ENCODE assay signal across 22 cellular contexts in the genomic region with DNA sequence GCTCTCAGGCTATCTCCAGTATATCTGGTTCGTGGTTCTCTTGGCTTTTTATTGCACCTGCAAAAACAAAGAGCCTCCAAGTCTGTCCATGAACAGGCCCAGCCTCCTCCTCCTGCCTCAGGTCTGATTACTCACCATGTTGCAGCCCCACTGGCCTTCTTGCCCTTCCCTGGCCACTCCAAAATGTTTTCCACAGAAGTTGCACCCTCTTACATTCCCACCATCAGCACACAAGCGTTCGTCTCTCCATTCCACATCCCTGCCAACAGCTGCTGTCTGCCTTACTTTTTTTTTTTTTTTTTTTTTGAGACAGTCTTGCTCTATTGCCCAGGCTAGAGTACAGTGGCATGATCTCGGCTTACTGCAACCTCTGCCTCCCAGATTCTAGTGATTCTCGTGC.
A peak's percentile ranks its signal among the peaks of the same experiment; 100 is the strongest.
DNase-seq lines count a peak whose midpoint lies in the region; ATAC-seq, FAIRE-seq and TF ChIP-seq lines count a peak whose summit lies in the region.
"Had no signal": no experiment of that assay in that cellular context is flagged by ENCODE, and none has a peak within 500 bp of the region (broad histone marks: within the 10 kb centered on the region; RNA-seq: fewer than 3 reads in every experiment).

No MANE protein-coding gene starts in this region.

- no peak overlapping the region for H3K4me3 ChIP-seq in small intestine (ENCODE audit: low read depth in 1 of 2, low read length in 2 of 2)
- H3K4me3 ChIP-seq: GM23248, PC-9 had no signal

- no peaks in the 10 kb centered on the region for H3K27me3 Mint-ChIP-seq in stimulated activated naive CD8-positive, alpha-beta T cell treated with anti-CD3 and anti-CD28 coated beads, Interleukin-15, amount 100 ng/mL, for 72 hours
- H3K27me3 Mint-ChIP-seq in WTC11 (ENCODE audit: low read depth) = no peaks in the 10 kb centered on the region
- no peaks in the 10 kb centered on the region for H3K27me3 Mint-ChIP-seq in stimulated activated memory B cell treated with anti-CD40 and anti-IgM and Interleukin-4, amounts not matched to agents 10 μg/mL and 1 μg/mL and 100 μg/mL, for 72 hours
- H3K27me3 Mint-ChIP-seq: CD4-positive, CD25-positive, alpha-beta regulatory T cell had no signal

- no peak for FAIRE-seq in small intestine (lab: Jason Lieb, UNC)
- FAIRE-seq: HepG2 had no signal

- no peaks in the 10 kb centered on the region for H3K9me3 Mint-ChIP-seq in stimulated activated naive CD8-positive, alpha-beta T cell treated with anti-CD3 and anti-CD28 coated beads, Interleukin-15, amount 100 ng/mL, for 72 hours
- H3K9me3 Mint-ChIP-seq in WTC11 = no peaks in the 10 kb centered on the region
- no peaks in the 10 kb centered on the region for H3K9me3 Mint-ChIP-seq in stimulated activated memory B cell treated with anti-CD40 and anti-IgM and Interleukin-4, amounts not matched to agents 10 μg/mL and 1 μg/mL and 100 μg/mL, for 72 hours
- H3K9me3 Mint-ChIP-seq: CD4-positive, CD25-positive, alpha-beta regulatory T cell; H9 had no signal

- ATAC-seq in stimulated activated naive CD8-positive, alpha-beta T cell treated with anti-CD3 and anti-CD28 coated beads, Interleukin-15, amount 100 ng/mL, for 72 hours = peak; percentile 43
- no peak for ATAC-seq in stimulated activated naive CD8-positive, alpha-beta T cell treated with anti-CD3 and anti-CD28 coated beads, Interleukin-15, Interleukin-2, amounts not matched to agents 100 U/mL and 50 U/mL, for 24 hours
- ATAC-seq in WTC11 (no peak), left lobe of liver (peak; percentile 10), GM19035 (IDR thresholded peaks at IDR 0.05; ENCODE audit: unreplicated experiment) (no peak)
- ATAC-seq in stimulated activated memory B cell treated with anti-CD40 and anti-IgM and Interleukin-4, amounts not matched to agents 10 μg/mL and 1 μg/mL and 100 μg/mL, for 72 hours = no peak
- ATAC-seq: HepG2 had no signal

- TF ChIP-seq CTCF in WTC11 (IDR thresholded peaks at IDR 0.05) = no peak

- no peak for DNase-seq in stimulated activated naive CD8-positive, alpha-beta T cell treated with anti-CD3 and anti-CD28 coated beads, Interleukin-15, amount 100 ng/mL, for 72 hours
- DNase-seq in stimulated activated naive CD8-positive, alpha-beta T cell treated with anti-CD3 and anti-CD28 coated beads, Interleukin-15, Interleukin-2, amounts not matched to agents 100 U/mL and 50 U/mL, for 24 hours = no peak
- DNase-seq in WTC11 (ENCODE audit: low spot score) (no peak), left lobe of liver (ENCODE audit: low spot score) (no peak), erythroblast (lab: John Stamatoyannopoulos, UW) (no peak), small intestine (no peak)
- DNase-seq: CD4-positive, CD25-positive, alpha-beta regulatory T cell; GM23248; H9; KBM-7; NCI-H1092 treated with DMSO at 0.1 percent for 48 hours; NCI-H1436 treated with DMSO at 0.1 percent for 48 hours; NCI-H2029; NCI-H226; NCI-H510A treated with DMSO at 0.1 percent for 48 hours; NCI-H748 treated with DMSO at 0.1 percent for 48 hours; PC-9; SIG-M5 had no signal

- no peaks in the 10 kb centered on the region for H3K9me3 ChIP-seq in small intestine (ENCODE audit: control insufficient read depth, low read depth)

- peaks cover 11% of the 10 kb centered on the region for H3K36me3 Mint-ChIP-seq in WTC11
- H3K36me3 Mint-ChIP-seq in stimulated activated memory B cell treated with anti-CD40 and anti-IgM and Interleukin-4, amounts not matched to agents 10 μg/mL and 1 μg/mL and 100 μg/mL, for 72 hours = peaks cover 54% of the 10 kb centered on the region

- POLR2A ChIA-PET in WTC11 (lab: Charles Lee) = interaction anchor here (0.6 kb wide), 1 partner anchor 47 kb away, joined by 4 read pairs; no protein-coding TSS in a partner anchor

- H3K4me1 ChIP-seq in small intestine (ENCODE audit: control insufficient read depth in 2 of 2, insufficient read depth in 1 of 2, low read depth in 1 of 2, low read length in 1 of 2) = no peaks in the 10 kb centered on the region

- CTCF ChIA-PET in WTC11 (lab: Charles Lee) = interaction anchor here (0.6 kb wide), 1 partner anchor 1629 kb away, joined by 4 read pairs; no protein-coding TSS in a partner anchor

- H3K4me1 Mint-ChIP-seq in stimulated activated naive CD8-positive, alpha-beta T cell treated with anti-CD3 and anti-CD28 coated beads, Interleukin-15, amount 100 ng/mL, for 72 hours = no peaks in the 10 kb centered on the region
- no peaks in the 10 kb centered on the region for H3K4me1 Mint-ChIP-seq in WTC11
- no peaks in the 10 kb centered on the region for H3K4me1 Mint-ChIP-seq in stimulated activated memory B cell treated with anti-CD40 and anti-IgM and Interleukin-4, amounts not matched to agents 10 μg/mL and 1 μg/mL and 100 μg/mL, for 72 hours
- H3K4me1 Mint-ChIP-seq: CD4-positive, CD25-positive, alpha-beta regulatory T cell; H9 had no signal

- no peaks in the 10 kb centered on the region for H3K27me3 ChIP-seq in small intestine (ENCODE audit: control insufficient read depth in 2 of 2, insufficient read depth in 2 of 2, low read length in 2 of 2)

- peak overlapping the region in 1 of 2 donors; percentile 84 for H3K27ac Mint-ChIP-seq in stimulated activated naive CD8-positive, alpha-beta T cell treated with anti-CD3 and anti-CD28 coated beads, Interleukin-15, amount 100 ng/mL, for 72 hours
- H3K27ac Mint-ChIP-seq in WTC11 = peak overlapping the region; percentile 1; the same call in 1 of the 2 replicates
- peak overlapping the region; percentile 7 for H3K27ac Mint-ChIP-seq in stimulated activated memory B cell treated with anti-CD40 and anti-IgM and Interleukin-4, amounts not matched to agents 10 μg/mL and 1 μg/mL and 100 μg/mL, for 72 hours

- H3K36me3 ChIP-seq in small intestine (ENCODE audit: control insufficient read depth in 2 of 2, insufficient read depth in 2 of 2, low read length in 2 of 2) = peaks cover 0 to 2% of the 10 kb centered on the region in 2 donors

- H3K4me3 Mint-ChIP-seq in stimulated activated naive CD8-positive, alpha-beta T cell treated with anti-CD3 and anti-CD28 coated beads, Interleukin-15, amount 100 ng/mL, for 72 hours = no peak overlapping the region
- no peak overlapping the region for H3K4me3 Mint-ChIP-seq in WTC11
- H3K4me3 Mint-ChIP-seq in stimulated activated memory B cell treated with anti-CD40 and anti-IgM and Interleukin-4, amounts not matched to agents 10 μg/mL and 1 μg/mL and 100 μg/mL, for 72 hours = no peak overlapping the region
- H3K4me3 Mint-ChIP-seq: CD4-positive, CD25-positive, alpha-beta regulatory T cell; H9 had no signal

- no peak for TF ChIP-seq POLR2A in erythroblast (IDR thresholded peaks at IDR 0.05; ENCODE audit: low read length)

- 81 to 83% (median 82%) methylated on average over 5 of the region's 5 CpGs for WGBS in small intestine, 3 donors

- H3K27ac ChIP-seq in small intestine (ENCODE audit: low read depth in 1 of 2, low read length in 1 of 2) = no peak overlapping the region
- H3K27ac ChIP-seq: GM23248, HL-60, PC-9 had no signal

TF ChIP-seq in WTC11, 78 proteins besides CTCF, POLR2A, EP300 and RAD21 (continues in another document):
- TF ChIP-seq, protein P1, sequence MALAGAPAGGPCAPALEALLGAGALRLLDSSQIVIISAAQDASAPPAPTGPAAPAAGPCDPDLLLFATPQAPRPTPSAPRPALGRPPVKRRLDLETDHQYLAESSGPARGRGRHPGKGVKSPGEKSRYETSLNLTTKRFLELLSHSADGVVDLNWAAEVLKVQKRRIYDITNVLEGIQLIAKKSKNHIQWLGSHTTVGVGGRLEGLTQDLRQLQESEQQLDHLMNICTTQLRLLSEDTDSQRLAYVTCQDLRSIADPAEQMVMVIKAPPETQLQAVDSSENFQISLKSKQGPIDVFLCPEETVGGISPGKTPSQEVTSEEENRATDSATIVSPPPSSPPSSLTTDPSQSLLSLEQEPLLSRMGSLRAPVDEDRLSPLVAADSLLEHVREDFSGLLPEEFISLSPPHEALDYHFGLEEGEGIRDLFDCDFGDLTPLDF (CRISPR knock-in tag; IDR thresholded peaks at IDR 0.05) = no peak
- TF ChIP-seq NR1H2 (CRISPR knock-in tag; IDR thresholded peaks at IDR 0.05) = no peak
- TF ChIP-seq, protein P2, sequence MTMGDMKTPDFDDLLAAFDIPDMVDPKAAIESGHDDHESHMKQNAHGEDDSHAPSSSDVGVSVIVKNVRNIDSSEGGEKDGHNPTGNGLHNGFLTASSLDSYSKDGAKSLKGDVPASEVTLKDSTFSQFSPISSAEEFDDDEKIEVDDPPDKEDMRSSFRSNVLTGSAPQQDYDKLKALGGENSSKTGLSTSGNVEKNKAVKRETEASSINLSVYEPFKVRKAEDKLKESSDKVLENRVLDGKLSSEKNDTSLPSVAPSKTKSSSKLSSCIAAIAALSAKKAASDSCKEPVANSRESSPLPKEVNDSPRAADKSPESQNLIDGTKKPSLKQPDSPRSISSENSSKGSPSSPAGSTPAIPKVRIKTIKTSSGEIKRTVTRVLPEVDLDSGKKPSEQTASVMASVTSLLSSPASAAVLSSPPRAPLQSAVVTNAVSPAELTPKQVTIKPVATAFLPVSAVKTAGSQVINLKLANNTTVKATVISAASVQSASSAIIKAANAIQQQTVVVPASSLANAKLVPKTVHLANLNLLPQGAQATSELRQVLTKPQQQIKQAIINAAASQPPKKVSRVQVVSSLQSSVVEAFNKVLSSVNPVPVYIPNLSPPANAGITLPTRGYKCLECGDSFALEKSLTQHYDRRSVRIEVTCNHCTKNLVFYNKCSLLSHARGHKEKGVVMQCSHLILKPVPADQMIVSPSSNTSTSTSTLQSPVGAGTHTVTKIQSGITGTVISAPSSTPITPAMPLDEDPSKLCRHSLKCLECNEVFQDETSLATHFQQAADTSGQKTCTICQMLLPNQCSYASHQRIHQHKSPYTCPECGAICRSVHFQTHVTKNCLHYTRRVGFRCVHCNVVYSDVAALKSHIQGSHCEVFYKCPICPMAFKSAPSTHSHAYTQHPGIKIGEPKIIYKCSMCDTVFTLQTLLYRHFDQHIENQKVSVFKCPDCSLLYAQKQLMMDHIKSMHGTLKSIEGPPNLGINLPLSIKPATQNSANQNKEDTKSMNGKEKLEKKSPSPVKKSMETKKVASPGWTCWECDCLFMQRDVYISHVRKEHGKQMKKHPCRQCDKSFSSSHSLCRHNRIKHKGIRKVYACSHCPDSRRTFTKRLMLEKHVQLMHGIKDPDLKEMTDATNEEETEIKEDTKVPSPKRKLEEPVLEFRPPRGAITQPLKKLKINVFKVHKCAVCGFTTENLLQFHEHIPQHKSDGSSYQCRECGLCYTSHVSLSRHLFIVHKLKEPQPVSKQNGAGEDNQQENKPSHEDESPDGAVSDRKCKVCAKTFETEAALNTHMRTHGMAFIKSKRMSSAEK (CRISPR knock-in tag; IDR thresholded peaks at IDR 0.05; ENCODE audit: borderline replicate concordance) = no peak
- TF ChIP-seq ESRRA (CRISPR knock-in tag; IDR thresholded peaks at IDR 0.05; ENCODE audit: borderline replicate concordance) = no peak

Comparison
In these comparisons a context has a peak if more than half of its experiments do, and no peak if none do; other contexts are left out.
1. ATAC-seq: peak in stimulated activated naive CD8-positive, alpha-beta T cell treated with anti-CD3 and anti-CD28 coated beads, Interleukin-15, amount 100 ng/mL, for 72 hours (single experiment) and left lobe of liver (single experiment); none in stimulated activated naive CD8-positive, alpha-beta T cell treated with anti-CD3 and anti-CD28 coated beads, Interleukin-15, Interleukin-2, amounts not matched to agents 100 U/mL and 50 U/mL, for 24 hours (single experiment), WTC11 (single experiment), stimulated activated memory B cell treated with anti-CD40 and anti-IgM and Interleukin-4, amounts not matched to agents 10 μg/mL and 1 μg/mL and 100 μg/mL, for 72 hours (single experiment) and GM19035 (single experiment).